ENCODE assay signal across 9 cellular contexts in genomic region chr21:33975548-33976081, GRCh38.
A peak's percentile ranks its signal among the peaks of the same experiment; 100 is the strongest.
DNase-seq lines count a peak whose midpoint lies in the region; ATAC-seq and TF ChIP-seq lines count a peak whose summit lies in the region.
"Had no signal": no experiment of that assay in that cellular context is flagged by ENCODE, and none has a peak within 500 bp of the region (broad histone marks: within the 10 kb centered on the region; RNA-seq: fewer than 3 reads in every experiment).

No MANE protein-coding gene starts in this region.

- H3K4me2 ChIP-seq in MM.1S (ENCODE audit: low read depth, low read length): no peak overlapping the region

- DNase-seq in GM12864 (ENCODE audit: low read depth): peak; percentile 92
- peak; percentile 73 for DNase-seq in LoVo (ENCODE audit: low spot score)
- DNase-seq in activated CD4-positive, alpha-beta T cell treated with anti-CD3 and anti-CD28 coated beads, Interleukin-2, amount 50 U/mL, for 48 hours: peak; percentile 66 to 79
- DNase-seq in fibroblast of the aortic adventitia (ENCODE audit: low read depth): peak; percentile 13
- peak; percentile 24 to 39 for DNase-seq in stimulated activated CD4-positive, alpha-beta T cell treated with anti-CD3 and anti-CD28 coated beads, Interleukin-1b, Interleukin-23, amount 100 ng/mL, for 4 hours (ENCODE audit: low read depth in 2 of 2)
- no peak for DNase-seq in NCI-H345 (lab: John Stamatoyannopoulos, UW)
- DNase-seq in MM.1S: no peak

- ATAC-seq in GM21786 (IDR thresholded peaks at IDR 0.05; ENCODE audit: unreplicated experiment): peak; percentile 85

- no peaks in the 10 kb centered on the region for H3K27me3 ChIP-seq in MM.1S (replicated peaks; ENCODE audit: insufficient read depth, low read length)

- no peak overlapping the region for H3K9ac ChIP-seq in MM.1S (ENCODE audit: low read length)

- H3K79me2 ChIP-seq in MM.1S (ENCODE audit: low read length): no peaks in the 10 kb centered on the region

- no peak overlapping the region for H3K27ac ChIP-seq in MM.1S (ENCODE audit: low read length)
- H3K27ac ChIP-seq: VCaP had no signal

- H4K20me1 ChIP-seq in MM.1S (ENCODE audit: insufficient read depth, low read length): no peaks in the 10 kb centered on the region

- H3F3A ChIP-seq in MM.1S (ENCODE audit: insufficient read depth, low read length): no peaks in the 10 kb centered on the region

- H3K36me3 ChIP-seq in MM.1S (replicated peaks; ENCODE audit: insufficient read depth, low read length): no peaks in the 10 kb centered on the region

- H3K4me3 ChIP-seq in GM12864 (ENCODE audit: low read depth, low read length): peak overlapping the region; percentile 6; the same call in 1 of the 2 replicates
- H3K4me3 ChIP-seq in fibroblast of the aortic adventitia (ENCODE audit: low read depth, low read length): no peak overlapping the region
- no peak overlapping the region for H3K4me3 ChIP-seq in MM.1S (ENCODE audit: low read length)

- H3K4me1 ChIP-seq in MM.1S (ENCODE audit: low read length): no peaks in the 10 kb centered on the region

- no peaks in the 10 kb centered on the region for H3K9me3 ChIP-seq in MM.1S (replicated peaks; ENCODE audit: insufficient read depth, low read length)

- H3K9me2 ChIP-seq in MM.1S (replicated peaks; ENCODE audit: insufficient read depth, low read length): no peaks in the 10 kb centered on the region

- H2AFZ ChIP-seq in MM.1S (ENCODE audit: low read length): no peak overlapping the region

- peak; percentile 12 for TF ChIP-seq CTCF in GM12864 (IDR thresholded peaks at IDR 0.05; ENCODE audit: low read depth, low read length, missing control alignments)
- TF ChIP-seq CTCF in fibroblast of the aortic adventitia (IDR thresholded peaks at IDR 0.05; ENCODE audit: insufficient read depth, low read length): no peak
- no peak for TF ChIP-seq CTCF in MM.1S (IDR thresholded peaks at IDR 0.05; ENCODE audit: low read length)

Comparison
In these comparisons a context has a peak if more than half of its experiments do, and no peak if none do; other contexts are left out.
1. DNase-seq: peak in GM12864 (single experiment), LoVo (single experiment), activated CD4-positive, alpha-beta T cell treated with anti-CD3 and anti-CD28 coated beads, Interleukin-2, amount 50 U/mL, for 48 hours (2 of 2), fibroblast of the aortic adventitia (single experiment) and stimulated activated CD4-positive, alpha-beta T cell treated with anti-CD3 and anti-CD28 coated beads, Interleukin-1b, Interleukin-23, amount 100 ng/mL, for 4 hours (2 of 2); none in NCI-H345 (single experiment) and MM.1S (single experiment).